Comparison of ENCODE assay signal across 11 cellular contexts in genomic region chr5:124824637-124825158, GRCh38.
DNase-seq lines count a peak whose midpoint lies in the region; ATAC-seq and TF ChIP-seq lines count a peak whose summit lies in the region.
"Had no signal": no experiment of that assay in that cellular context is flagged by ENCODE, and none has a peak within 500 bp of the region (broad histone marks: within the 10 kb centered on the region; RNA-seq: fewer than 3 reads in every experiment).

No MANE protein-coding gene starts in this region.

- TF ChIP-seq CTCF in AG09309 (IDR thresholded peaks at IDR 0.05; ENCODE audit: control insufficient read depth, insufficient read depth, low read depth, low read length, missing control alignments) (no peak), brain (conservative IDR thresholded peaks at IDR 0.05) (no peak)

- no peak overlapping the region for H4K5ac ChIP-seq in mesendoderm (ENCODE audit: low read length)

- no peak overlapping the region for H4K8ac ChIP-seq in mesendoderm (ENCODE audit: low read depth, low read length)

- H2BK5ac ChIP-seq in mesendoderm (ENCODE audit: low read length) = no peak overlapping the region

- no peaks in the 10 kb centered on the region for H3K79me1 ChIP-seq in mesendoderm (ENCODE audit: low read length)

- no peak overlapping the region for H2BK120ac ChIP-seq in mesendoderm (ENCODE audit: low read depth, low read length)

- no peaks in the 10 kb centered on the region for H3K27me3 Mint-ChIP-seq in brain
- H3K27me3 Mint-ChIP-seq in activated CD4-positive, alpha-beta T cell treated with anti-CD3 and anti-CD28 coated beads, Interleukin-2, amount 10 ng/mL, durations not matched to agents 24 days and 14 days = no peaks in the 10 kb centered on the region
- peaks cover 4% of the 10 kb centered on the region for H3K27me3 Mint-ChIP-seq in activated naive CD8-positive, alpha-beta T cell treated with anti-CD3 and anti-CD28 coated beads for 36 hours
- H3K27me3 Mint-ChIP-seq: CD8-positive, alpha-beta memory T cell had no signal

- H3K4ac ChIP-seq in mesendoderm (ENCODE audit: low read depth, low read length) = no peak overlapping the region

- H3K27ac ChIP-seq in Karpas-422 (ENCODE audit: low read length) = peak overlapping the region; percentile 92
- no peak overlapping the region for H3K27ac ChIP-seq in mesendoderm (ENCODE audit: low read depth, low read length)
- H3K27ac ChIP-seq: heart left ventricle had no signal

- no peaks in the 10 kb centered on the region for H3K9me3 ChIP-seq in Karpas-422 (ENCODE audit: low read length)
- H3K9me3 ChIP-seq: heart left ventricle had no signal

- intact Hi-C loops in activated CD4-positive, alpha-beta T cell treated with anti-CD3 and anti-CD28 coated beads, Interleukin-2, amount 10 ng/mL, durations not matched to agents 24 days and 14 days (cut with micrococcal nuclease) = no loop called here

- peaks cover 0 to 6% (median 0%) of the 10 kb centered on the region in 5 experiments for H3K9me3 Mint-ChIP-seq in brain
- H3K9me3 Mint-ChIP-seq in activated CD4-positive, alpha-beta T cell treated with anti-CD3 and anti-CD28 coated beads, Interleukin-2, amount 10 ng/mL, durations not matched to agents 24 days and 14 days = no peaks in the 10 kb centered on the region
- no peaks in the 10 kb centered on the region for H3K9me3 Mint-ChIP-seq in activated naive CD8-positive, alpha-beta T cell treated with anti-CD3 and anti-CD28 coated beads for 36 hours

- H3K4me3 ChIP-seq in AG09309 (ENCODE audit: control insufficient read depth, low read depth, low read length) = no peak overlapping the region
- H3K4me3 ChIP-seq in Karpas-422 (ENCODE audit: low read length) = no peak overlapping the region
- no peak overlapping the region for H3K4me3 ChIP-seq in mesendoderm (ENCODE audit: low read length)
- H3K4me3 ChIP-seq: heart left ventricle had no signal

- H3K18ac ChIP-seq in mesendoderm (ENCODE audit: low read length) = no peak overlapping the region

- H3K79me2 ChIP-seq in Karpas-422 (ENCODE audit: low read length) (no peaks in the 10 kb centered on the region), mesendoderm (ENCODE audit: control insufficient read depth, insufficient read depth, low read length) (no peaks in the 10 kb centered on the region)

- no peak overlapping the region for H3K4me3 Mint-ChIP-seq in brain
- H3K4me3 Mint-ChIP-seq in activated CD4-positive, alpha-beta T cell treated with anti-CD3 and anti-CD28 coated beads, Interleukin-2, amount 10 ng/mL, durations not matched to agents 24 days and 14 days = no peak overlapping the region
- H3K4me3 Mint-ChIP-seq in activated naive CD8-positive, alpha-beta T cell treated with anti-CD3 and anti-CD28 coated beads for 36 hours = no peak overlapping the region
- H3K4me3 Mint-ChIP-seq: CD8-positive, alpha-beta memory T cell had no signal

- peaks cover 43% of the 10 kb centered on the region for H3K4me1 Mint-ChIP-seq in brain
- H3K4me1 Mint-ChIP-seq in activated CD4-positive, alpha-beta T cell treated with anti-CD3 and anti-CD28 coated beads, Interleukin-2, amount 10 ng/mL, durations not matched to agents 24 days and 14 days = no peaks in the 10 kb centered on the region
- H3K4me1 Mint-ChIP-seq in activated naive CD8-positive, alpha-beta T cell treated with anti-CD3 and anti-CD28 coated beads for 36 hours = no peaks in the 10 kb centered on the region
- H3K4me1 Mint-ChIP-seq: CD8-positive, alpha-beta memory T cell had no signal

- H3K23ac ChIP-seq in mesendoderm (ENCODE audit: low read length) = no peak overlapping the region

- H3K9me2 ChIP-seq in Karpas-422 (replicated peaks; ENCODE audit: insufficient read depth, low read length) = no peaks in the 10 kb centered on the region

- peak overlapping the region in 3 of 5 experiments; percentile 17 to 37 (median 30) for H3K27ac Mint-ChIP-seq in brain
- H3K27ac Mint-ChIP-seq in activated CD4-positive, alpha-beta T cell treated with anti-CD3 and anti-CD28 coated beads, Interleukin-2, amount 10 ng/mL, durations not matched to agents 24 days and 14 days = no peak overlapping the region
- no peak overlapping the region for H3K27ac Mint-ChIP-seq in activated naive CD8-positive, alpha-beta T cell treated with anti-CD3 and anti-CD28 coated beads for 36 hours
- H3K27ac Mint-ChIP-seq: CD8-positive, alpha-beta memory T cell had no signal

- H3K27me3 ChIP-seq in Karpas-422 (ENCODE audit: low read length) (no peaks in the 10 kb centered on the region), mesendoderm (ENCODE audit: insufficient read depth, low read length, poor library complexity) (no peaks in the 10 kb centered on the region)
- H3K27me3 ChIP-seq: heart left ventricle had no signal

- H3K4me1 ChIP-seq in Karpas-422 (ENCODE audit: low read length) = peaks cover 21% of the 10 kb centered on the region
- H3K4me1 ChIP-seq in mesendoderm (ENCODE audit: control insufficient read depth, low read depth, low read length) = no peaks in the 10 kb centered on the region

- H2AFZ ChIP-seq in Karpas-422 (ENCODE audit: low read length) = peak overlapping the region; percentile 60; the same call in 1 of the 2 replicates

- no peak overlapping the region for H2BK15ac ChIP-seq in mesendoderm (replicated peaks; ENCODE audit: low read depth)

- no peaks in the 10 kb centered on the region for H4K20me1 ChIP-seq in Karpas-422 (ENCODE audit: insufficient read depth, low read depth, low read length)

- H3K56ac ChIP-seq in mesendoderm (ENCODE audit: low read length) = no peak overlapping the region

- H3K9ac ChIP-seq in Karpas-422 (ENCODE audit: low read length) = no peak overlapping the region
- no peak overlapping the region for H3K9ac ChIP-seq in mesendoderm (ENCODE audit: low read length)

- no peaks in the 10 kb centered on the region for H3K36me3 Mint-ChIP-seq in brain
- H3K36me3 Mint-ChIP-seq in activated CD4-positive, alpha-beta T cell treated with anti-CD3 and anti-CD28 coated beads, Interleukin-2, amount 10 ng/mL, durations not matched to agents 24 days and 14 days (ENCODE audit: low read depth) = no peaks in the 10 kb centered on the region
- H3K36me3 Mint-ChIP-seq in activated naive CD8-positive, alpha-beta T cell treated with anti-CD3 and anti-CD28 coated beads for 36 hours = no peaks in the 10 kb centered on the region
- H3K36me3 Mint-ChIP-seq: CD8-positive, alpha-beta memory T cell had no signal

- no peak for ATAC-seq in HG02885 (IDR thresholded peaks at IDR 0.05; ENCODE audit: poor library complexity, unreplicated experiment)

- DNase-seq in AG09309 (ENCODE audit: low read depth) (peak; percentile 49), Karpas-422 (no peak), mesendoderm (peak; percentile 25), DMS153 (lab: John Stamatoyannopoulos, UW) (no peak)
- DNase-seq in activated CD4-positive, alpha-beta T cell treated with anti-CD3 and anti-CD28 coated beads, Interleukin-2, amount 10 ng/mL, durations not matched to agents 24 days and 14 days = no peak
- no peak for DNase-seq in activated naive CD8-positive, alpha-beta T cell treated with anti-CD3 and anti-CD28 coated beads for 36 hours
- DNase-seq: CD8-positive, alpha-beta memory T cell; heart left ventricle; posterior cingulate gyrus had no signal

- no peak overlapping the region for H2AK5ac ChIP-seq in mesendoderm (ENCODE audit: low read length)

- WGBS in mesendoderm (ENCODE audit: extremely low coverage, insufficient coverage, low lambda C conversion rate) = no CpG with 5 or more reads among the region's 4 CpGs

- H3K4me2 ChIP-seq in Karpas-422 (ENCODE audit: low read depth, low read length, poor library complexity, severe bottlenecking) (peak overlapping the region; percentile 59), mesendoderm (ENCODE audit: low read length) (no peak overlapping the region)

- H3K36me3 ChIP-seq in Karpas-422 (ENCODE audit: insufficient read depth, low read length) (no peaks in the 10 kb centered on the region), mesendoderm (ENCODE audit: control insufficient read depth, insufficient read depth, low read length) (no peaks in the 10 kb centered on the region)
- H3K36me3 ChIP-seq: heart left ventricle had no signal

Comparison
In these comparisons a context has a peak if more than half of its experiments do, and no peak if none do; other contexts are left out.
1. DNase-seq: peak in AG09309 (single experiment) and mesendoderm (single experiment); none in Karpas-422 (single experiment), DMS153 (single experiment), activated CD4-positive, alpha-beta T cell treated with anti-CD3 and anti-CD28 coated beads, Interleukin-2, amount 10 ng/mL, durations not matched to agents 24 days and 14 days (single experiment) and activated naive CD8-positive, alpha-beta T cell treated with anti-CD3 and anti-CD28 coated beads for 36 hours (single experiment).
2. H3K27ac Mint-ChIP-seq: peak in brain (3 of 5); none in activated CD4-positive, alpha-beta T cell treated with anti-CD3 and anti-CD28 coated beads, Interleukin-2, amount 10 ng/mL, durations not matched to agents 24 days and 14 days (single experiment) and activated naive CD8-positive, alpha-beta T cell treated with anti-CD3 and anti-CD28 coated beads for 36 hours (single experiment).